1 cellular context compared by ENCODE assay signal in genomic region chr11:64165842-64166635, GRCh38.
A peak's percentile ranks its signal among the peaks of the same experiment; 100 is the strongest.
TF ChIP-seq lines count a peak whose summit lies in the region.

MACROD1 (minus strand) TSS chr11:64166113; CDS start chr11:64165994, 119 bp downstream.

TF ChIP-seq in HepG2, 621 proteins besides CTCF, POLR2A, EP300 and RAD21 (continued from another document and continues in another):
- TF ChIP-seq NFAT5 (CRISPR knock-in tag; IDR thresholded peaks at IDR 0.05) (no peak), XRCC5 (optimal IDR thresholded peaks at IDR 0.05; ENCODE audit: low read length) (peak; percentile 28), ZFP82 (CRISPR knock-in tag; IDR thresholded peaks at IDR 0.05; ENCODE audit: borderline replicate concordance) (peak; percentile 92; the same call in 1 of the 2 replicates), ZNF468 (CRISPR knock-in tag; IDR thresholded peaks at IDR 0.05) (0 out of 2 replicates have a peak, but pooled peaks have one; percentile 17), KLF12 (CRISPR knock-in tag; IDR thresholded peaks at IDR 0.05; ENCODE audit: borderline replicate concordance) (peak; percentile 38; the same call in 1 of the 2 replicates), FOXO4 (CRISPR knock-in tag; conservative IDR thresholded peaks at IDR 0.05) (no peak; the same call in 1 of the 2 replicates), PRDM4 (CRISPR knock-in tag; IDR thresholded peaks at IDR 0.05; ENCODE audit: borderline replicate concordance) (no peak), ZNF883 (CRISPR knock-in tag; IDR thresholded peaks at IDR 0.05; ENCODE audit: not compliant biosample characterization) (peak; percentile 46), NR2F1 (CRISPR knock-in tag; IDR thresholded peaks at IDR 0.05) (no peak), ZFP90 (CRISPR knock-in tag; IDR thresholded peaks at IDR 0.05; ENCODE audit: borderline replicate concordance) (no peak; the same call in 1 of the 2 replicates), ATF1 (CRISPR knock-in tag; IDR thresholded peaks at IDR 0.05) (no peak), ZNF670 (CRISPR knock-in tag; IDR thresholded peaks at IDR 0.05; ENCODE audit: borderline replicate concordance) (0 out of 2 replicates have a peak, but pooled peaks have one; percentile 73), ZNF746 (CRISPR knock-in tag; IDR thresholded peaks at IDR 0.05) (no peak), FOXK1 (CRISPR knock-in tag; IDR thresholded peaks at IDR 0.05; ENCODE audit: borderline replicate concordance, low read depth) (peak; percentile 72; the same call in 1 of the 2 replicates), SRSF9 (IDR thresholded peaks at IDR 0.05; ENCODE audit: borderline replicate concordance, insufficient read depth, low read depth, low read length, poor library complexity, severe bottlenecking) (no peak), ZNF777 (CRISPR knock-in tag; IDR thresholded peaks at IDR 0.05) (no peak), HMG20A (CRISPR knock-in tag; IDR thresholded peaks at IDR 0.05; ENCODE audit: borderline replicate concordance) (no peak), SRY (CRISPR knock-in tag; IDR thresholded peaks at IDR 0.05) (no peak), RORA (CRISPR knock-in tag; IDR thresholded peaks at IDR 0.05) (no peak), ZNF501 (CRISPR knock-in tag; IDR thresholded peaks at IDR 0.05) (peak; percentile 98), RELA (CRISPR knock-in tag; IDR thresholded peaks at IDR 0.05) (no peak), ZFP37 (CRISPR knock-in tag; IDR thresholded peaks at IDR 0.05; ENCODE audit: borderline replicate concordance) (no peak), SNAPC5 (CRISPR knock-in tag; IDR thresholded peaks at IDR 0.05; ENCODE audit: borderline replicate concordance) (no peak), ZNF597 (CRISPR knock-in tag; IDR thresholded peaks at IDR 0.05) (no peak), PAXIP1 (CRISPR knock-in tag; conservative IDR thresholded peaks at IDR 0.05) (0 out of 2 replicates have a peak, but pooled peaks have one; percentile 13), SRSF1 (optimal IDR thresholded peaks at IDR 0.05; ENCODE audit: low read depth, low read length) (no peak), BRF2 (CRISPR knock-in tag; IDR thresholded peaks at IDR 0.05) (peak; percentile 60), MIER2 (CRISPR knock-in tag; IDR thresholded peaks at IDR 0.05) (no peak), SIX4 (CRISPR knock-in tag; IDR thresholded peaks at IDR 0.05) (no peak), NONO (IDR thresholded peaks at IDR 0.05) (no peak), NONO (CRISPR knock-in tag; conservative IDR thresholded peaks at IDR 0.05) (no peak), ZNF317 (CRISPR knock-in tag; IDR thresholded peaks at IDR 0.05) (peak; percentile 15)
